In the genomic region with DNA sequence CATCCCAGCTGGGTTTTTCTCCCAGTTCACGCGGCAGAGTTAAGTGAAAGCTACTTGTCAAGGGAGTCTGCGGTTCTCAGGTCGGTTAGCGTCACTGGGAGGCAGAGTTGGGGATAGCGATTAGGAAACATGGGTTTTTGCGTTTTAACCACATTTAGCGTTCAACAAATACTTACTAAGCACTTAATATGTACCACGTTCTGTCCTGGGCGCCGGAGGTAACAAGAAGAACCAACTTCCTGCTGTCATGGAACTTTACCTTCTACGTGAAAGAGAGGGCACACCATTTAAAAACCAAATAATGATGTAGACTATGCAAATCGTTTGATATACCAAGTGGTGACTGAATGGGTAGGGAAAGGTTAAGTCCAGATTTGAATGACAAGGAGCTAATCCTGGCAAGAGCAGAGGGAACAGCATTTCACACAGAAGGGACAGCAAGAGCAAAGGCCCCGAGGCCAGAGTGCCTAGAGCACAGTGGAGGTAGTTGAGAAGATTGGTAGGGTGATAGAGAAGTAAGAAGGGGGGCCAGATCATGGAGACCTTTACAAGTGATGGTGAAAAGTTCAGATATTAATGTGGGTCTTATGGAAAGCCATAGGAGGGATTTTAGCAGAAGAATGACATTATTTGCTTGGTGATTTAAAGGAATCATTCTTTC, we compare ENCODE assay signal across 8 cellular contexts. TPM values are rescaled to one million over a fixed set of nuclear protein-coding genes. Genes with fewer than 3 reads are reported as not detected.
DNase-seq lines count a peak whose midpoint lies in the region; ATAC-seq, FAIRE-seq and TF ChIP-seq lines count a peak whose summit lies in the region.

No MANE protein-coding gene starts in this region.

- no peaks in the 10 kb centered on the region for H3K9me3 Mint-ChIP-seq in activated naive CD8-positive, alpha-beta T cell (ENCODE audit: low read depth)

- peak overlapping the region; percentile 97 for H3K4me3 Mint-ChIP-seq in activated naive CD8-positive, alpha-beta T cell

- H3K4me3 ChIP-seq in A673 (ENCODE audit: low read depth, low read length, poor library complexity, severe bottlenecking) (peak overlapping the region; percentile 72), kidney (ENCODE audit: low read length in 2 of 2) (peak overlapping the region; percentile 84 to 87), suprapubic skin (peak overlapping the region; percentile 77)

- FAIRE-seq in kidney (lab: Jason Lieb, UNC): no peak

- peaks cover 16% of the 10 kb centered on the region for H3K36me3 Mint-ChIP-seq in activated naive CD8-positive, alpha-beta T cell

- no peak for TF ChIP-seq CTCF in A673 (conservative IDR thresholded peaks at IDR 0.05; ENCODE audit: low read depth, low read length)
- no peak for TF ChIP-seq CTCF in kidney (IDR thresholded peaks at IDR 0.05; ENCODE audit: borderline replicate concordance, extremely low read depth, insufficient read depth)
- TF ChIP-seq CTCF in suprapubic skin (IDR thresholded peaks at IDR 0.05): no peak

- H3K27me3 ChIP-seq in A673 (replicated peaks; ENCODE audit: insufficient read depth, low read depth, low read length, poor library complexity) (no peaks in the 10 kb centered on the region), suprapubic skin (no peaks in the 10 kb centered on the region)

- no TSS peak for BruUV-seq in A673 (replicated peaks; lab: Mats Ljungman, UMichigan)

- ATAC-seq in GM18867 (IDR thresholded peaks at IDR 0.05; ENCODE audit: unreplicated experiment) (peak; percentile 14), HG03342 (IDR thresholded peaks at IDR 0.05; ENCODE audit: unreplicated experiment) (peak; percentile 12)

- H3K4me1 ChIP-seq in A673 (ENCODE audit: insufficient read depth, low read length, poor library complexity, severe bottlenecking) (peaks cover 19% of the 10 kb centered on the region), kidney (ENCODE audit: control insufficient read depth in 1 of 2, insufficient read depth in 1 of 2, low read depth in 1 of 2, low read length in 2 of 2) (peaks cover 11 to 12% of the 10 kb centered on the region in 2 donors), suprapubic skin (peaks cover 31% of the 10 kb centered on the region)

- H3K27me3 Mint-ChIP-seq in activated naive CD8-positive, alpha-beta T cell: no peaks in the 10 kb centered on the region

- H3K36me3 ChIP-seq in A673 (ENCODE audit: insufficient read depth, low read length, poor library complexity, severe bottlenecking) (peaks cover 23% of the 10 kb centered on the region), kidney (ENCODE audit: control insufficient read depth in 1 of 2, insufficient read depth in 2 of 2, low read length in 2 of 2) (peaks cover 3 to 7% of the 10 kb centered on the region in 2 donors), suprapubic skin (peaks cover 7% of the 10 kb centered on the region)

- no peak for TF ChIP-seq EP300 in suprapubic skin (IDR thresholded peaks at IDR 0.05)

- TF ChIP-seq POLR2A in suprapubic skin (IDR thresholded peaks at IDR 0.05): no peak

- H3K9me3 ChIP-seq in A673 (ENCODE audit: low read depth, low read length, poor library complexity, severe bottlenecking) (no peaks in the 10 kb centered on the region), kidney (ENCODE audit: control insufficient read depth in 1 of 2, low read length in 2 of 2) (no peaks in the 10 kb centered on the region), suprapubic skin (no peaks in the 10 kb centered on the region)

- peak overlapping the region; percentile 88 for H3K27ac ChIP-seq in A673 (ENCODE audit: low read depth, low read length, poor library complexity, severe bottlenecking)
- peak overlapping the region in 1 of 2 donors; percentile 91 for H3K27ac ChIP-seq in kidney (ENCODE audit: low read depth in 2 of 2, low read length in 2 of 2)
- H3K27ac ChIP-seq in suprapubic skin: peak overlapping the region; percentile 83

- H3K4me1 Mint-ChIP-seq in activated naive CD8-positive, alpha-beta T cell (ENCODE audit: low read depth): peaks cover 49% of the 10 kb centered on the region

- CTCF ChIA-PET in A673 (lab: Charles Lee): interaction anchor here (0.5 kb wide), 1 partner anchor 17 kb away, joined by 3 read pairs; no protein-coding TSS in a partner anchor

- no peak for DNase-seq in A673 (ENCODE audit: low spot score)
- DNase-seq in kidney: no peak
- no peak for DNase-seq in suprapubic skin (ENCODE audit: low spot score in 2 of 2)
- no peak for DNase-seq in NCI-H187 treated with DMSO at 0.1 percent for 48 hours (lab: John Stamatoyannopoulos, UW)
- no peak for DNase-seq in NCI-H526 treated with DMSO at 0.1 percent for 48 hours (lab: John Stamatoyannopoulos, UW)

- H3K9ac ChIP-seq in kidney (ENCODE audit: low read length in 2 of 2): peak overlapping the region; percentile 96 to 97

- intact Hi-C loops in A673 (cut with micrococcal nuclease; ENCODE audit: unreplicated experiment): loop anchor here (2.0 to 5.0 kb wide), 2 partner anchors 78 to 202 kb away; partner anchors contain the start of genes SNRNP48 and SSR1
- intact Hi-C loops in kidney (cut with DNase I): no loop called here

- 2% methylated on average over 14 of the region's 14 CpGs for whole genome bisulfite sequencing in suprapubic skin

- POLR2A ChIA-PET in A673 (lab: Charles Lee; ENCODE audit: low non-redundant PET): no interaction called here

- H3K27ac Mint-ChIP-seq in activated naive CD8-positive, alpha-beta T cell: peak overlapping the region; percentile 99

RNA-seq across cellular contexts. Expression of gene RIOK1, which starts 0.7 kb away (rescaled TPM):
- total RNA-seq in A673 (2021) (54.1 and 56.5 TPM in 2 replicates), kidney (19.8 TPM), suprapubic skin (10 to 100 TPM; 18.6 to 24.6 (median 22.7) TPM)
- polyA plus RNA-seq in kidney (ENCODE audit: insufficient read depth, low read depth, low replicate concordance): 8.5 TPM

RNA-seq across cellular contexts. Expression of gene CAGE1, which starts 0.8 kb away (rescaled TPM):
- total RNA-seq in A673 (2021) (0.19 and 0.31 TPM in 2 replicates), kidney (not detected), suprapubic skin (not detected)
- polyA plus RNA-seq in kidney (ENCODE audit: insufficient read depth, low read depth, low replicate concordance): not detected
